8 cellular contexts compared by ENCODE assay signal in genomic region chr18:3246636-3247242, GRCh38. TPM values are rescaled to one million over a fixed set of nuclear protein-coding genes. Genes with fewer than 3 reads are reported as not detected.
A peak's percentile ranks its signal among the peaks of the same experiment; 100 is the strongest.
DNase-seq lines count a peak whose midpoint lies in the region; ATAC-seq and TF ChIP-seq lines count a peak whose summit lies in the region.

No MANE protein-coding gene starts in this region.

- peaks cover 12% of the 10 kb centered on the region for H3K79me2 ChIP-seq in trophoblast cell (ENCODE audit: control insufficient read depth, insufficient read depth, low read length, poor library complexity)

- H3K36me3 Mint-ChIP-seq in Calu3 (ENCODE audit: insufficient read depth, unreplicated experiment): peaks cover 59% of the 10 kb centered on the region
- peaks cover 15% of the 10 kb centered on the region for H3K36me3 Mint-ChIP-seq in activated T-cell treated with anti-CD3 and anti-CD28 coated beads, Interleukin-2, amount 50 U/mL, for 4 hours (ENCODE audit: insufficient read depth)

- no peak overlapping the region for H3K9ac ChIP-seq in trophoblast cell (ENCODE audit: low read length)

- H3K14ac ChIP-seq in trophoblast cell (ENCODE audit: low read length): peak overlapping the region; percentile 85

- CTCF ChIA-PET in Calu3 (lab: Charles Lee): interaction anchor here (0.6 to 3.0 kb wide), 23 partner anchors 13 to 481 kb away, joined by 3 to 20 read pairs (median 4); no protein-coding TSS in a partner anchor

- no peak for TF ChIP-seq CTCF in Calu3 (IDR thresholded peaks at IDR 0.05; ENCODE audit: unreplicated experiment)

- no peak overlapping the region for H3K23ac ChIP-seq in trophoblast cell (ENCODE audit: low read length)

- peak overlapping the region; percentile 88 for H3K4ac ChIP-seq in trophoblast cell (ENCODE audit: low read depth, low read length)

- H3K79me1 ChIP-seq in trophoblast cell (ENCODE audit: low read length): peaks cover 17% of the 10 kb centered on the region

- H2AFZ ChIP-seq in trophoblast cell (ENCODE audit: insufficient read depth, low read length, poor library complexity): peak overlapping the region; percentile 67

- H2AK5ac ChIP-seq in trophoblast cell (ENCODE audit: low read length): peak overlapping the region; percentile 90

- H4K91ac ChIP-seq in trophoblast cell (ENCODE audit: low read depth, low read length): peak overlapping the region; percentile 83

- H3K27me3 ChIP-seq in trophoblast cell (ENCODE audit: insufficient read depth, low read length): no peaks in the 10 kb centered on the region

- ATAC-seq in activated T-cell treated with anti-CD3 and anti-CD28 coated beads, Interleukin-2, amount 50 U/mL, for 4 hours: no peak
- ATAC-seq in HG03097 (IDR thresholded peaks at IDR 0.05; ENCODE audit: low FRiP score, unreplicated experiment) (no peak), GM19455 (IDR thresholded peaks at IDR 0.05; ENCODE audit: unreplicated experiment) (no peak)

- peaks cover 33% of the 10 kb centered on the region for H3K4me1 Mint-ChIP-seq in Calu3 (ENCODE audit: low read depth, unreplicated experiment)
- H3K4me1 Mint-ChIP-seq in activated T-cell treated with anti-CD3 and anti-CD28 coated beads, Interleukin-2, amount 50 U/mL, for 4 hours (ENCODE audit: low read depth): peaks cover 38% of the 10 kb centered on the region

- DNase-seq in Calu3 (no peak), HT-29 (ENCODE audit: low spot score) (peak; percentile 68), head of caudate nucleus (peak in 31 of 42 donors; percentile 11 to 70 (median 31)), trophoblast cell (peak in 1 of 2 donors; percentile 50), HK-2 (ENCODE audit: unreplicated experiment) (no peak)
- no peak for DNase-seq in activated T-cell treated with anti-CD3 and anti-CD28 coated beads, Interleukin-2, amount 50 U/mL, for 4 hours

- H2BK120ac ChIP-seq in trophoblast cell (ENCODE audit: insufficient read depth, low read length, poor library complexity): peak overlapping the region; percentile 85

- no peak overlapping the region for H3K4me3 ChIP-seq in trophoblast cell (ENCODE audit: low read depth, low read length)

- peak overlapping the region; percentile 16 for H2BK12ac ChIP-seq in trophoblast cell (ENCODE audit: low read length)

- H3K4me2 ChIP-seq in trophoblast cell (ENCODE audit: low read length): peak overlapping the region; percentile 49

- H4K8ac ChIP-seq in trophoblast cell (ENCODE audit: low read depth, low read length): peak overlapping the region; percentile 94

- H3K4me3 Mint-ChIP-seq in Calu3 (ENCODE audit: low read depth, unreplicated experiment): peak overlapping the region; percentile 79
- peak overlapping the region; percentile 88 for H3K4me3 Mint-ChIP-seq in activated T-cell treated with anti-CD3 and anti-CD28 coated beads, Interleukin-2, amount 50 U/mL, for 4 hours

- H3K18ac ChIP-seq in trophoblast cell (ENCODE audit: low read length): peak overlapping the region; percentile 69

- H2BK5ac ChIP-seq in trophoblast cell (ENCODE audit: low read depth, low read length, poor library complexity): peak overlapping the region; percentile 92

- H3K4me1 ChIP-seq in trophoblast cell (ENCODE audit: control insufficient read depth in 1 of 2, insufficient read depth in 2 of 2, low read length in 2 of 2): peaks cover 2 to 5% of the 10 kb centered on the region in 2 experiments

- H3K9me3 Mint-ChIP-seq in Calu3 (ENCODE audit: low read depth, unreplicated experiment): no peaks in the 10 kb centered on the region
- H3K9me3 Mint-ChIP-seq in activated T-cell treated with anti-CD3 and anti-CD28 coated beads, Interleukin-2, amount 50 U/mL, for 4 hours: peaks cover 6% of the 10 kb centered on the region

- no peaks in the 10 kb centered on the region for H3K27me3 Mint-ChIP-seq in Calu3 (ENCODE audit: unreplicated experiment)
- no peaks in the 10 kb centered on the region for H3K27me3 Mint-ChIP-seq in activated T-cell treated with anti-CD3 and anti-CD28 coated beads, Interleukin-2, amount 50 U/mL, for 4 hours (ENCODE audit: low read depth)

- TSS peak; percentile 78 for BruUV-seq in Calu3 (replicated peaks; lab: Mats Ljungman, UMichigan)

- H4K12ac ChIP-seq in trophoblast cell (ENCODE audit: low read depth, low read length): peak overlapping the region; percentile 90

- no peaks in the 10 kb centered on the region for H3K9me3 ChIP-seq in trophoblast cell (ENCODE audit: insufficient read depth, low read depth, low read length)

- peak overlapping the region; percentile 75 for H3K27ac ChIP-seq in trophoblast cell (ENCODE audit: low read depth, low read length)

- no CpG with 5 or more reads among the region's 23 CpGs for WGBS in trophoblast cell (ENCODE audit: extremely low coverage, insufficient coverage, insufficient read length)

- peak overlapping the region; percentile 83 for H3K27ac Mint-ChIP-seq in Calu3 (ENCODE audit: unreplicated experiment)

- intact Hi-C loops in Calu3 (cut with micrococcal nuclease; ENCODE audit: unreplicated experiment) (loop anchor here (1.0 to 10.0 kb wide), 8 partner anchors 34 to 309 kb away; no protein-coding TSS in a partner anchor), head of caudate nucleus (cut with DNase I) (loop anchor here (5.0 to 10.0 kb wide), 2 partner anchors 232 to 314 kb away; partner anchors contain the start of gene LPIN2)

- peaks cover 0 to 4% of the 10 kb centered on the region in 2 experiments for H3K36me3 ChIP-seq in trophoblast cell (ENCODE audit: control insufficient read depth in 1 of 2, insufficient read depth in 2 of 2, low read length in 2 of 2)

RNA-seq across cellular contexts. Expression of gene MYL12A, which starts 0.9 kb away (rescaled TPM):
- total RNA-seq in Calu3 (2022): 428 and 464 TPM in 2 replicates
- total RNA-seq in HT-29 (2014; rRNA removed; shearing (Covaris generic)): 559 and 564 TPM in 2 replicates
- 100 to 1,000 TPM; 166 to 171 (median 169) TPM for total RNA-seq in activated T-cell treated with anti-CD3 and anti-CD28 coated beads, Interleukin-2, amount 50 U/mL, for 4 hours
- polyA plus RNA-seq in trophoblast cell (2013): 475 and 498 TPM in 2 replicates

RNA-seq across cellular contexts. Expression of gene MYL12B, which starts 15.2 kb away (rescaled TPM):
- total RNA-seq in Calu3 (2022): 523 and 564 TPM in 2 replicates
- 483 and 484 TPM in 2 replicates for total RNA-seq in HT-29 (2014; rRNA removed; shearing (Covaris generic))
- total RNA-seq in activated T-cell treated with anti-CD3 and anti-CD28 coated beads, Interleukin-2, amount 50 U/mL, for 4 hours: 100 to 1,000 TPM; 190 to 203 (median 194) TPM
- 559 and 577 TPM in 2 replicates for polyA plus RNA-seq in trophoblast cell (2013)

RNA-seq across cellular contexts. Expression of gene MYOM1, which starts 27.0 kb away (rescaled TPM):
- total RNA-seq in Calu3 (2022): 16.5 and 20.4 TPM in 2 replicates
- 0.10 and 0.13 TPM in 2 replicates for total RNA-seq in HT-29 (2014; rRNA removed; shearing (Covaris generic))
- total RNA-seq in activated T-cell treated with anti-CD3 and anti-CD28 coated beads, Interleukin-2, amount 50 U/mL, for 4 hours: under 1 TPM; 0.16 to 0.42 (median 0.25) TPM
- polyA plus RNA-seq in trophoblast cell (2013): 0.08 and 0.15 TPM in 2 replicates

Comparison
In these comparisons a context has a peak if more than half of its experiments do, and no peak if none do; other contexts are left out.
1. DNase-seq: peak in HT-29 (single experiment) and head of caudate nucleus (31 of 42); none in Calu3 (single experiment), activated T-cell treated with anti-CD3 and anti-CD28 coated beads, Interleukin-2, amount 50 U/mL, for 4 hours (single experiment) and HK-2 (single experiment).
2. RNA of gene MYOM1, which starts 27.0 kb away (total RNA-seq): 16.5 to 20.4 TPM in Calu3; 0.16 to 0.42 TPM in activated T-cell treated with anti-CD3 and anti-CD28 coated beads, Interleukin-2, amount 50 U/mL, for 4 hours and 0.10 to 0.13 TPM in HT-29; every median in the first group is over 10 times any median in the second.